ENCODE assay signal across 1 cellular context in genomic region chr2:156019341-156019740, GRCh38.
A peak's percentile ranks its signal among the peaks of the same experiment; 100 is the strongest.
TF ChIP-seq lines count a peak whose summit lies in the region.

No MANE protein-coding gene starts in this region.

TF ChIP-seq in K562, 482 proteins besides CTCF, POLR2A, EP300 and RAD21 (continued from another document):
- TF ChIP-seq, protein P1, sequence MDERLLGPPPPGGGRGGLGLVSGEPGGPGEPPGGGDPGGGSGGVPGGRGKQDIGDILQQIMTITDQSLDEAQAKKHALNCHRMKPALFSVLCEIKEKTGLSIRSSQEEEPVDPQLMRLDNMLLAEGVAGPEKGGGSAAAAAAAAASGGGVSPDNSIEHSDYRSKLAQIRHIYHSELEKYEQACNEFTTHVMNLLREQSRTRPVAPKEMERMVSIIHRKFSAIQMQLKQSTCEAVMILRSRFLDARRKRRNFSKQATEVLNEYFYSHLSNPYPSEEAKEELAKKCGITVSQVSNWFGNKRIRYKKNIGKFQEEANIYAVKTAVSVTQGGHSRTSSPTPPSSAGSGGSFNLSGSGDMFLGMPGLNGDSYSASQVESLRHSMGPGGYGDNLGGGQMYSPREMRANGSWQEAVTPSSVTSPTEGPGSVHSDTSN (CRISPR knock-in tag; IDR thresholded peaks at IDR 0.05; ENCODE audit: low read depth): no peak
- TF ChIP-seq, protein P1 (tag; conservative IDR thresholded peaks at IDR 0.05; ENCODE audit: low read depth): no peak
- TF ChIP-seq C11orf30 (IDR thresholded peaks at IDR 0.05; ENCODE audit: low read depth): 0 out of 2 replicates have a peak, but pooled peaks have one; percentile 16
- TF ChIP-seq ZNF316 (IDR thresholded peaks at IDR 0.05): peak; percentile 45; the same call in 1 of the 2 replicates
